Comparison of ENCODE assay signal across 8 cellular contexts in genomic region chr10:24723386-24723787, GRCh38. TPM values are rescaled to one million over a fixed set of nuclear protein-coding genes. Genes with fewer than 3 reads are reported as not detected.
A peak's percentile ranks its signal among the peaks of the same experiment; 100 is the strongest.
DNase-seq lines count a peak whose midpoint lies in the region; FAIRE-seq and TF ChIP-seq lines count a peak whose summit lies in the region.

No MANE protein-coding gene starts in this region.

- no peak overlapping the region for H2BK20ac ChIP-seq in H9 (ENCODE audit: low read depth, low read length, poor library complexity, severe bottlenecking)

- no peak overlapping the region for H3K27ac Mint-ChIP-seq in H9

- H3K27me3 Mint-ChIP-seq in H9 (ENCODE audit: low read depth), result peaks cover 17% of the 10 kb centered on the region

- peaks cover 0 to 2% of the 10 kb centered on the region in 2 experiments; a peak in 2 of 5 replicates for H3K9me3 Mint-ChIP-seq in H9

- H3K4ac ChIP-seq in H9 (ENCODE audit: low read depth, low read length), result no peak overlapping the region

- no peak for TF ChIP-seq POLR2A in GM12892 (IDR thresholded peaks at IDR 0.05; ENCODE audit: low read depth, low read length)
- TF ChIP-seq POLR2A in suprapubic skin (IDR thresholded peaks at IDR 0.05), result no peak

- H2AFZ ChIP-seq in H9 (ENCODE audit: low read length) (no peak overlapping the region), MM.1S (ENCODE audit: low read length) (no peak overlapping the region)

- no peak overlapping the region for H3K56ac ChIP-seq in H9 (ENCODE audit: insufficient read length, low read depth, low read length)

- peaks cover 2% of the 10 kb centered on the region; the same call in 1 of the 2 replicates for H3K4me1 ChIP-seq in H9 (ENCODE audit: insufficient read depth, low read length)
- H3K4me1 ChIP-seq in MM.1S (ENCODE audit: low read length), result peaks cover 25% of the 10 kb centered on the region
- peaks cover 42% of the 10 kb centered on the region for H3K4me1 ChIP-seq in suprapubic skin

- H4K8ac ChIP-seq in H9 (replicated peaks; ENCODE audit: insufficient read length, low read depth, low read length), result no peak overlapping the region

- H3K18ac ChIP-seq in H9 (ENCODE audit: insufficient read length, low read depth, low read length), result no peak overlapping the region

- H4K20me1 ChIP-seq in H9 (ENCODE audit: control insufficient read depth, insufficient read depth, insufficient read length), result no peaks in the 10 kb centered on the region
- H4K20me1 ChIP-seq in MM.1S (ENCODE audit: insufficient read depth, low read length), result 0 out of 2 replicates have a peak, but pooled peaks cover 4% of the 10 kb centered on the region

- H3K27me3 ChIP-seq in H9 (ENCODE audit: insufficient read depth, low read length) (peaks cover 10% of the 10 kb centered on the region; the same call in 1 of the 2 replicates), MM.1S (replicated peaks; ENCODE audit: insufficient read depth, low read length) (no peaks in the 10 kb centered on the region), kidney epithelial cell (ENCODE audit: control insufficient read depth, insufficient read depth, low read length) (no peaks in the 10 kb centered on the region), suprapubic skin (no peaks in the 10 kb centered on the region)

- H3K4me2 ChIP-seq in H9 (ENCODE audit: insufficient read depth, insufficient read length, low read length), result no peak overlapping the region
- H3K4me2 ChIP-seq in MM.1S (ENCODE audit: low read depth, low read length), result no peak overlapping the region

- H3K79me1 ChIP-seq in H9 (ENCODE audit: insufficient read depth, low read depth, low read length, poor library complexity, severe bottlenecking), result no peaks in the 10 kb centered on the region

- no CpG with 5 or more reads among the region's 70 CpGs for WGBS in H9 (ENCODE audit: extremely low coverage, insufficient read length, low lambda C conversion rate)
- 1% methylated on average over 16 to 70 of the region's 70 CpGs for WGBS in adipose tissue, 3 donors
- 0% methylated on average over 26 of the region's 70 CpGs for WGBS in suprapubic skin

- peak; percentile 26 for DNase-seq in GM12892 (ENCODE audit: insufficient read length)
- no peak for DNase-seq in H9
- peak; percentile 49 for DNase-seq in MM.1S
- DNase-seq in kidney epithelial cell (ENCODE audit: low read depth), result no peak
- DNase-seq in suprapubic skin (ENCODE audit: low spot score in 2 of 2), result no peak
- DNase-seq in NCI-H748 treated with DMSO at 0.1 percent for 48 hours (lab: John Stamatoyannopoulos, UW), result no peak
- no peak for DNase-seq in UCSD-AML1 (lab: John Stamatoyannopoulos, UW; ENCODE audit: unreplicated experiment)

- H2BK120ac ChIP-seq in H9 (ENCODE audit: low read depth, low read length, poor library complexity, severe bottlenecking), result no peak overlapping the region

- H3K36me3 ChIP-seq in MM.1S (replicated peaks; ENCODE audit: insufficient read depth, low read length) (no peaks in the 10 kb centered on the region), kidney epithelial cell (ENCODE audit: control insufficient read depth, insufficient read depth, low read length) (no peaks in the 10 kb centered on the region), suprapubic skin (no peaks in the 10 kb centered on the region)

- H3K9me3 ChIP-seq in H9 (ENCODE audit: control insufficient read depth, low read depth, low read length) (no peaks in the 10 kb centered on the region), MM.1S (replicated peaks; ENCODE audit: insufficient read depth, low read length) (no peaks in the 10 kb centered on the region), suprapubic skin (no peaks in the 10 kb centered on the region)

- no peak overlapping the region for H3K27ac ChIP-seq in H9 (ENCODE audit: insufficient read length, low read depth, low read length)
- H3K27ac ChIP-seq in MM.1S (ENCODE audit: low read length), result no peak overlapping the region
- H3K27ac ChIP-seq in adipose tissue (ENCODE audit: low read depth, low read length), result peak overlapping the region; percentile 30
- peak overlapping the region; percentile 90 for H3K27ac ChIP-seq in suprapubic skin

- no peak overlapping the region for H2BK12ac ChIP-seq in H9 (ENCODE audit: insufficient read length, low read depth, low read length)

- no peak for TF ChIP-seq CTCF in H9 (conservative IDR thresholded peaks at IDR 0.05)
- no peak for TF ChIP-seq CTCF in MM.1S (IDR thresholded peaks at IDR 0.05; ENCODE audit: low read length)
- no peak for TF ChIP-seq CTCF in kidney epithelial cell (IDR thresholded peaks at IDR 0.05; ENCODE audit: insufficient read depth, low read length, poor library complexity, severe bottlenecking)
- TF ChIP-seq CTCF in suprapubic skin (IDR thresholded peaks at IDR 0.05), result no peak

- H3K23ac ChIP-seq in H9 (ENCODE audit: insufficient read length, low read depth, low read length), result no peak overlapping the region

- no peaks in the 10 kb centered on the region; a peak in 2 of 7 replicates for H3K36me3 Mint-ChIP-seq in H9 (ENCODE audit: insufficient read depth in 1 of 3, low read depth in 3 of 3)

- H3K4me3 ChIP-seq in MM.1S (ENCODE audit: low read length) (no peak overlapping the region; the same call in 1 of the 2 replicates), kidney epithelial cell (ENCODE audit: low read depth, low read length) (peak overlapping the region; percentile 83), suprapubic skin (peak overlapping the region; percentile 76)

- H3T11ph ChIP-seq in H9 (ENCODE audit: low read length), result no peak overlapping the region

- H3K79me2 ChIP-seq in H9 (ENCODE audit: insufficient read depth, low read length) (peaks cover under 1% of the 10 kb centered on the region; the same call in 1 of the 2 replicates), MM.1S (ENCODE audit: low read length) (peaks cover 42% of the 10 kb centered on the region)

- no peak overlapping the region for H3K14ac ChIP-seq in H9 (ENCODE audit: insufficient read depth, low read length)

- no peak overlapping the region for H4K5ac ChIP-seq in H9 (ENCODE audit: insufficient read length, low read depth, low read length)

- peaks cover 28% of the 10 kb centered on the region for H3K23me2 ChIP-seq in H9 (ENCODE audit: insufficient read length, low read depth, low read length, poor library complexity, severe bottlenecking)

- no peak overlapping the region for H2BK5ac ChIP-seq in H9 (ENCODE audit: insufficient read length, low read length)

- no peak for FAIRE-seq in GM12892 (lab: Jason Lieb, UNC)

- TF ChIP-seq EP300 in suprapubic skin (IDR thresholded peaks at IDR 0.05), result no peak

- peaks cover 33 to 39% of the 10 kb centered on the region in 2 experiments for H3K4me1 Mint-ChIP-seq in H9

- H4K91ac ChIP-seq in H9 (ENCODE audit: insufficient read length, low read depth, low read length), result no peak overlapping the region

- no peak overlapping the region for H2AK5ac ChIP-seq in H9 (ENCODE audit: insufficient read length, low read length)

- no peak overlapping the region for H2BK15ac ChIP-seq in H9 (ENCODE audit: low read depth, low read length)

- peaks cover 11% of the 10 kb centered on the region for H3F3A ChIP-seq in MM.1S (ENCODE audit: insufficient read depth, low read length)

- no peaks in the 10 kb centered on the region for H3K9me2 ChIP-seq in MM.1S (replicated peaks; ENCODE audit: insufficient read depth, low read length)

- H3K9ac ChIP-seq in H9 (ENCODE audit: extremely low read depth, insufficient read length, low read length), result peak overlapping the region; percentile 69
- H3K9ac ChIP-seq in MM.1S (ENCODE audit: low read length), result no peak overlapping the region; the same call in 1 of the 2 replicates

- peak overlapping the region; percentile 60 to 73; a peak in 4 of 5 replicates for H3K4me3 Mint-ChIP-seq in H9

RNA-seq across cellular contexts. Expression of gene ARHGAP21, which starts 0.3 kb away (rescaled TPM):
- polyA plus RNA-seq in GM12892 (2012; ENCODE audit: missing spikeins), result 13.6 TPM
- 49.5 and 59.4 TPM in 2 replicates for total RNA-seq in H9 (2021)
- polyA plus RNA-seq in adipose tissue, result 10 to 100 TPM; 11.4 to 44.0 (median 35.1) TPM
- total RNA-seq in kidney epithelial cell, result 71.8 and 73.0 TPM in 2 replicates
- 10 to 100 TPM; 25.9 to 43.4 (median 34.3) TPM for total RNA-seq in suprapubic skin

Comparison
In these comparisons a context has a peak if more than half of its experiments do, and no peak if none do; other contexts are left out.
1. DNase-seq: peak in GM12892 (single experiment) and MM.1S (single experiment); none in H9 (single experiment), kidney epithelial cell (single experiment), suprapubic skin (0 of 2), NCI-H748 treated with DMSO at 0.1 percent for 48 hours (single experiment) and UCSD-AML1 (single experiment).
2. H3K27ac ChIP-seq: peak in adipose tissue (single experiment) and suprapubic skin (single experiment); none in H9 (single experiment) and MM.1S (single experiment).